Comparison of ENCODE assay signal across 8 cellular contexts in genomic region chr22:22558972-22559603, GRCh38. TPM values are rescaled to one million over a fixed set of nuclear protein-coding genes. Genes with fewer than 3 reads are reported as not detected.
DNase-seq lines count a peak whose midpoint lies in the region; FAIRE-seq and TF ChIP-seq lines count a peak whose summit lies in the region.

PRAME (minus strand) TSS chr22:22559265; CDS start chr22:22556832, 2,433 bp downstream.

- no peaks in the 10 kb centered on the region for H3K36me3 ChIP-seq in A673 (ENCODE audit: insufficient read depth, low read length, poor library complexity, severe bottlenecking)
- H3K36me3 ChIP-seq in bronchial epithelial cell (ENCODE audit: control insufficient read depth, insufficient read depth, low read length) = no peaks in the 10 kb centered on the region
- no peaks in the 10 kb centered on the region for H3K36me3 ChIP-seq in mesendoderm (ENCODE audit: control insufficient read depth, insufficient read depth, low read length)

- H3K4me1 ChIP-seq in A673 (ENCODE audit: insufficient read depth, low read length, poor library complexity, severe bottlenecking) = peaks cover 7% of the 10 kb centered on the region
- no peaks in the 10 kb centered on the region for H3K4me1 ChIP-seq in mesendoderm (ENCODE audit: control insufficient read depth, low read depth, low read length)

- CTCF ChIA-PET in A673 (lab: Charles Lee) = interaction anchor here (1.3 to 1.4 kb wide), 2 partner anchors 17 to 51 kb away, joined by 4 read pairs; partner anchors contain the start of gene ZNF280B

- no CpG with 5 or more reads among the region's 32 CpGs for WGBS in mesendoderm (ENCODE audit: extremely low coverage, insufficient coverage, low lambda C conversion rate)

- intact Hi-C loops in A673 (cut with micrococcal nuclease; ENCODE audit: unreplicated experiment) = no loop called here

- no peaks in the 10 kb centered on the region for H3K79me1 ChIP-seq in mesendoderm (ENCODE audit: low read length)

- no peaks in the 10 kb centered on the region for H3K79me2 ChIP-seq in mesendoderm (ENCODE audit: control insufficient read depth, insufficient read depth, low read length)

- FAIRE-seq in bronchial epithelial cell (lab: Jason Lieb, UNC) = no peak

- no peaks in the 10 kb centered on the region for H3K9me3 ChIP-seq in A673 (ENCODE audit: low read depth, low read length, poor library complexity, severe bottlenecking)

- BruUV-seq in A673 (replicated peaks; lab: Mats Ljungman, UMichigan) = no TSS peak

- no peak within 1 kb of the TSS for H3K9ac ChIP-seq in mesendoderm (ENCODE audit: low read length)

- no peak within 1 kb of the TSS for H2BK5ac ChIP-seq in mesendoderm (ENCODE audit: low read length)

- POLR2A ChIA-PET in A673 (lab: Charles Lee; ENCODE audit: low non-redundant PET) = no interaction called here

- H3K27me3 ChIP-seq in A673 (replicated peaks; ENCODE audit: insufficient read depth, low read depth, low read length, poor library complexity) (no peaks in the 10 kb centered on the region), bronchial epithelial cell (ENCODE audit: control insufficient read depth, insufficient read depth, low read length) (no peaks in the 10 kb centered on the region), mesendoderm (ENCODE audit: insufficient read depth, low read length, poor library complexity) (no peaks in the 10 kb centered on the region)

- no peak within 1 kb of the TSS for H3K4ac ChIP-seq in mesendoderm (ENCODE audit: low read depth, low read length)

- H4K5ac ChIP-seq in mesendoderm (ENCODE audit: low read length) = no peak within 1 kb of the TSS

- peak; percentile 92 for DNase-seq in A673 (ENCODE audit: low spot score)
- peak; percentile 82 for DNase-seq in GM19238 (ENCODE audit: insufficient read length, low spot score)
- DNase-seq in NCI-H2171 treated with DMSO at 0.1 percent for 48 hours (lab: John Stamatoyannopoulos, UW) = peak; percentile 82
- DNase-seq in bronchial epithelial cell (ENCODE audit: low read depth) = no peak
- peak; percentile 81 for DNase-seq in mesendoderm
- DNase-seq in stimulated activated naive CD4-positive, alpha-beta T cell treated with Interleukin-2 at 50 U/mL for 16 hours (lab: John Stamatoyannopoulos, UW) = peak; percentile 54
- DNase-seq in foreskin melanocyte = no peak

- no peak within 1 kb of the TSS for H3K56ac ChIP-seq in mesendoderm (ENCODE audit: low read length)

- H4K8ac ChIP-seq in mesendoderm (ENCODE audit: low read depth, low read length) = no peak within 1 kb of the TSS

- TF ChIP-seq CTCF in A673 (conservative IDR thresholded peaks at IDR 0.05; ENCODE audit: low read depth, low read length) = peak; percentile 97
- TF ChIP-seq CTCF in VCaP (conservative IDR thresholded peaks at IDR 0.05) = peak; percentile 86
- TF ChIP-seq CTCF in bronchial epithelial cell (IDR thresholded peaks at IDR 0.05; ENCODE audit: insufficient read depth, low read length, severe bottlenecking) = peak; percentile 34

- H3K27ac ChIP-seq in A673 (ENCODE audit: low read depth, low read length, poor library complexity, severe bottlenecking) = no peak within 1 kb of the TSS
- peak within 1 kb of the TSS; percentile 59 for H3K27ac ChIP-seq in VCaP
- no peak within 1 kb of the TSS for H3K27ac ChIP-seq in mesendoderm (ENCODE audit: low read depth, low read length)

- peak within 1 kb of the TSS; percentile 28 for H3K4me3 ChIP-seq in A673 (ENCODE audit: low read depth, low read length, poor library complexity, severe bottlenecking)
- no peak within 1 kb of the TSS for H3K4me3 ChIP-seq in bronchial epithelial cell (ENCODE audit: low read depth, low read length)
- no peak within 1 kb of the TSS for H3K4me3 ChIP-seq in mesendoderm (ENCODE audit: low read length)

- H2BK15ac ChIP-seq in mesendoderm (replicated peaks; ENCODE audit: low read depth) = no peak within 1 kb of the TSS

- no peak within 1 kb of the TSS for H3K23ac ChIP-seq in mesendoderm (ENCODE audit: low read length)

- H2AK5ac ChIP-seq in mesendoderm (ENCODE audit: low read length) = no peak within 1 kb of the TSS

- no peak within 1 kb of the TSS for H3K4me2 ChIP-seq in mesendoderm (ENCODE audit: low read length)

- no peak within 1 kb of the TSS for H2BK120ac ChIP-seq in mesendoderm (ENCODE audit: low read depth, low read length)

- no peak within 1 kb of the TSS for H3K18ac ChIP-seq in mesendoderm (ENCODE audit: low read length)

RNA-seq across cellular contexts. Expression of gene PRAME, which starts in this region (rescaled TPM):
- total RNA-seq in A673 (2021) = 14.1 and 35.4 TPM in 2 replicates
- total RNA-seq in bronchial epithelial cell = not detected in 2 replicates
- 0.08 TPM for polyA plus RNA-seq in mesendoderm (2013, experiment 1 of 2)
- 0.06 TPM for polyA plus RNA-seq in mesendoderm (2013, experiment 2 of 2)

Comparison
In these comparisons a context has a peak if more than half of its experiments do, and no peak if none do; other contexts are left out.
1. RNA of gene PRAME (total RNA-seq): 14.1 to 35.4 TPM in A673; not detected in bronchial epithelial cell; every median in the first group is over 10 times any median in the second.
2. DNase-seq: peak in A673 (single experiment), GM19238 (single experiment), NCI-H2171 treated with DMSO at 0.1 percent for 48 hours (single experiment), mesendoderm (single experiment) and stimulated activated naive CD4-positive, alpha-beta T cell treated with Interleukin-2 at 50 U/mL for 16 hours (single experiment); none in bronchial epithelial cell (single experiment) and foreskin melanocyte (single experiment).
3. CTCF ChIP-seq: peak in every context shown above with its lines; median percentile 97 in A673; 86 in VCaP; 34 in bronchial epithelial cell.